ENCODE assay signal across 8 cellular contexts in the genomic region with DNA sequence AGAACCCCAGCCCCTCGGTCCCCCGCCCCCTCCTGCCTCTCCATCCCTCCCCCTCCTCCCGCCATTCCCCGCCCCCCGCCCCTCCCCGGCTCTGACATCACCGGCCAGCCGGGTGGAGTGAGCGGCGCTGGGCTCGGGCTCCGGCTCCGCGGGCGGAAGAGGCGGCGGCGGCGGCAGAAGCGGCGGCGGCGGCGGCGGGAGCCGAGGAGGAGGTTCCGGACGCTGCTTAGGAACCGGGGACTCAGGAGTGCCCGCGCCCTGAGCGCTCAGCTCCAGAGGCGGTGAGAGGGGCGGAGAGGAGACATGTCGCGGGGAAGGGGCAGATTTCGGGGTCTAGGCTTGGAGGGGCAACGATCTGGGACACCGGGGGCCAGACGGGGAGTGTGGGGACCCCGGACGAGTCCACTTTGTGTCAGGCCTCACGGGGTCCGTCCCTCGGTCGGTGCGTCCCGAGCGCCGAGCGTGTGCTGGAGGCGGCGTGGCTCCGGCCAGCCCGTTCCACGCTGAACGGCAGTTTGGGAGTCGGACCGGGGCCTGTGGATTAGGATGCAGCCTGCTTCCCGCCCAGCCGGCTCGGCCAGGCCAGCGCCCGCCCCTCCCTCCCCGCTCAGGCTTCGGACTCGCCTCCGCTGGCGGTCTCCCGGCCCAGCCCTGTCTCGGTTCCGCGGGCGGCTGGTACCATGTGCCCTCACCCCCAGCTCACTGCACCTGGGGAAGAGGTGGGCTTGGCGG. TPM values are rescaled to one million over a fixed set of nuclear protein-coding genes. Genes with fewer than 3 reads are reported as not detected.
A peak's percentile ranks its signal among the peaks of the same experiment; 100 is the strongest.
DNase-seq lines count a peak whose midpoint lies in the region; ATAC-seq and FAIRE-seq lines count a peak whose summit lies in the region.

A gene with protein sequence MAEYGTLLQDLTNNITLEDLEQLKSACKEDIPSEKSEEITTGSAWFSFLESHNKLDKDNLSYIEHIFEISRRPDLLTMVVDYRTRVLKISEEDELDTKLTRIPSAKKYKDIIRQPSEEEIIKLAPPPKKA (plus strand): TSS at position 143 of the 732 bp plus-strand sequence. CDS start 6,161 bp downstream, outside the sequence.

- no peaks in the 10 kb centered on the region for H3K9me3 ChIP-seq in right cardiac atrium (ENCODE audit: control insufficient read depth, low read length)

- DNase-seq in CMK (ENCODE audit: low read depth) (peak; percentile 31), KBM-7 (peak; percentile 35), T-helper 2 cell (peak; percentile 42 to 82 (median 54)), anterior cingulate cortex (lab: John Stamatoyannopoulos, UW) (peak in 55 of 58 donors; percentile 21 to 86 (median 70)), right cardiac atrium (peak; percentile 81 to 93 (median 93)), urothelium cell line (ENCODE audit: low spot score) (peak; percentile 93)

- under 1% methylated on average over 75 of the region's 75 CpGs for WGBS in right cardiac atrium

- H3K9ac ChIP-seq in rectal smooth muscle tissue (ENCODE audit: low read length) = peak within 1 kb of the TSS; percentile 69

- peaks cover 3% of the 10 kb centered on the region for H3K36me3 ChIP-seq in rectal smooth muscle tissue (ENCODE audit: control insufficient read depth, insufficient read depth, low read length)

- H3K27ac ChIP-seq in right cardiac atrium (ENCODE audit: low read length) = peak within 1 kb of the TSS; percentile 84
- peak within 1 kb of the TSS; percentile 87 for H3K27ac ChIP-seq in rectal smooth muscle tissue (ENCODE audit: low read depth, low read length)

- no peaks in the 10 kb centered on the region for H3K27me3 ChIP-seq in right cardiac atrium (ENCODE audit: control insufficient read depth, insufficient read depth)
- H3K27me3 ChIP-seq in rectal smooth muscle tissue (ENCODE audit: control insufficient read depth, insufficient read depth, low read length) = no peaks in the 10 kb centered on the region

- H3K4me3 ChIP-seq in right cardiac atrium (ENCODE audit: low read length) = peak within 1 kb of the TSS; percentile 52
- peak within 1 kb of the TSS; percentile 89 for H3K4me3 ChIP-seq in rectal smooth muscle tissue (ENCODE audit: low read length)

- intact Hi-C loops in right cardiac atrium (cut with DNase I) = no loop called here

- no peak for FAIRE-seq in urothelium cell line (lab: Jason Lieb, UNC)

- in situ Hi-C loops in KBM-7 (cut with MboI; ENCODE audit: low pct_unique_long_range_greater_than_20kb, low sequenced_read_pairs) = no loop called here

- peak; percentile 57 for ATAC-seq in GM19438 (IDR thresholded peaks at IDR 0.05; ENCODE audit: low read depth, unreplicated experiment)
- ATAC-seq in right cardiac atrium = peak; percentile 89

- H3K4me1 ChIP-seq in right cardiac atrium (ENCODE audit: control insufficient read depth, insufficient read depth, low read length) = peaks cover 29% of the 10 kb centered on the region
- H3K4me1 ChIP-seq in rectal smooth muscle tissue (ENCODE audit: control insufficient read depth, insufficient read depth, low read length) = peaks cover 28% of the 10 kb centered on the region

RNA-seq across cellular contexts. Expression of the gene that starts here (rescaled TPM):
- 100 to 1,000 TPM; 169 to 223 (median 197) TPM for total RNA-seq in right cardiac atrium
- 219 TPM for polyA plus RNA-seq in right cardiac atrium

Comparison
In these comparisons a context has a peak if more than half of its experiments do, and no peak if none do; other contexts are left out.
1. Peak in every context shown above with its lines: DNase-seq, ATAC-seq, H3K4me3 ChIP-seq and H3K27ac ChIP-seq.
2. DNase-seq: peak in every context shown above with its lines; median percentile 93 in right cardiac atrium; 93 in urothelium cell line; 70 in anterior cingulate cortex; 54 in T-helper 2 cell; 35 in KBM-7; 31 in CMK.